Comparison of ENCODE assay signal across 8 cellular contexts in the genomic region with DNA sequence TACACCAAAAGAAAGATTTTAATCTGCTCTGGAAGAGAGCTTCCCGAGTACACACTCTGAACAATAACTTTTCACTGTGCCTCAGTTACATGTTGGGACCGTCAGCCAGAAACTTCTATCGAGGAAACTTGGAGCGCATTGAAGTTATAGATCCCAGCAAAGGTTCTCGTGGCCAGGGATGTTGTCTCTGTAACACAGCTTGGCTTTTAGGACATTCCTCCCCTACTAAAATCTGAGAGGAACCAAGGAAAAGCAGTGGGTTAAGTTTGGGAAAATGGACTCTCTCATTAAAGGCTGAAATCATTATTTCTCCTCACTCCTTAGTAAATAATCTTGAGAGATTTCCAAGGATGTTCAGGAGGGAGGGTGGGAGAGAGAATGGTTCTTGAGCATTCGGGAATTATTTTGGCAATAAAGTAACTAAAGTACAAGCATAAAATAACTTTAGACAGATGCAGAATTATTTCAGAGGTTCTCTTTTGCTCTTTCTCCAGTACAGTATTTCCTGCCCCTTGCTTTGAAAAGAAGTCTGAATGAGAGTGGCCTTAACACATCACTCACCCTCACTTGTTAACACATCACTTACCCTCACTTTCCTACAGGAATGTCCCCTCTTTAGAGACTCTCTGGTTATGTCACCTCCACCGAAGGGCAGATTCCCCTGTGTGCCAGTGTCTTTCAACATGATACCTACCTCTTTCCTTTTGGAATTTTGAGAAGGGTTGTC. TPM values are rescaled to one million over a fixed set of nuclear protein-coding genes. Genes with fewer than 3 reads are reported as not detected.
A peak's percentile ranks its signal among the peaks of the same experiment; 100 is the strongest.
DNase-seq lines count a peak whose midpoint lies in the region; ATAC-seq and TF ChIP-seq lines count a peak whose summit lies in the region.

No MANE protein-coding gene starts in this region.

- intact Hi-C loops in CD4-positive, alpha-beta T cell (cut with DNase I, micrococcal nuclease), result loop anchor here in 1 of 2 experiments (2.0 kb wide), 1 partner anchor 30 kb away; no protein-coding TSS in a partner anchor
- intact Hi-C loops in colonic mucosa (cut with DNase I), result no loop called here

- no peaks in the 10 kb centered on the region for H3K27me3 Mint-ChIP-seq in CD4-positive, alpha-beta T cell
- peaks cover 8 to 14% of the 10 kb centered on the region in 2 donors for H3K27me3 Mint-ChIP-seq in natural killer cell treated with Interleukin-12 subunit alpha and Interleukin-12 subunit beta and Interleukin-15 and Interleukin-18, amount 100 ng/mL, for 72 hours

- ATAC-seq in CD4-positive, alpha-beta T cell (ENCODE audit: poor library complexity), result no peak
- ATAC-seq in natural killer cell treated with Interleukin-12 subunit alpha and Interleukin-12 subunit beta and Interleukin-15 and Interleukin-18, amount 100 ng/mL, for 72 hours, result no peak
- ATAC-seq in HG02884 (IDR thresholded peaks at IDR 0.05; ENCODE audit: unreplicated experiment) (no peak), GM19035 (IDR thresholded peaks at IDR 0.05; ENCODE audit: unreplicated experiment) (no peak)

- H3K36me3 ChIP-seq in colonic mucosa, result no peaks in the 10 kb centered on the region

- H3K27me3 ChIP-seq in CD4-positive, alpha-beta T cell (ENCODE audit: control insufficient read depth, insufficient read depth, low read length), result no peaks in the 10 kb centered on the region
- no peaks in the 10 kb centered on the region for H3K27me3 ChIP-seq in colonic mucosa

- H3K9ac ChIP-seq in colonic mucosa (ENCODE audit: low read depth in 2 of 2, low read length in 2 of 2), result peak overlapping the region in 1 of 2 donors; percentile 81

- H3K9me3 ChIP-seq in CD4-positive, alpha-beta T cell (ENCODE audit: control insufficient read depth, low read length), result no peaks in the 10 kb centered on the region
- no peaks in the 10 kb centered on the region for H3K9me3 ChIP-seq in colonic mucosa

- TF ChIP-seq CTCF in CD4-positive, alpha-beta T cell (IDR thresholded peaks at IDR 0.05), result no peak
- no peak for TF ChIP-seq CTCF in colonic mucosa (IDR thresholded peaks at IDR 0.05)

- H3K27ac Mint-ChIP-seq in CD4-positive, alpha-beta T cell, result peak overlapping the region; percentile 87
- no peak overlapping the region for H3K27ac Mint-ChIP-seq in natural killer cell treated with Interleukin-12 subunit alpha and Interleukin-12 subunit beta and Interleukin-15 and Interleukin-18, amount 100 ng/mL, for 72 hours

- H3K4me1 ChIP-seq in colonic mucosa, result peaks cover 15% of the 10 kb centered on the region

- no peak overlapping the region for H3K4me3 ChIP-seq in colonic mucosa

- DNase-seq in CD4-positive, alpha-beta T cell, result no peak
- DNase-seq in KG1 (lab: John Stamatoyannopoulos, UW), result peak; percentile 15
- DNase-seq in colonic mucosa, result no peak
- no peak for DNase-seq in natural killer cell treated with Interleukin-12 subunit alpha and Interleukin-12 subunit beta and Interleukin-15 and Interleukin-18, amount 100 ng/mL, for 72 hours (ENCODE audit: low spot score)
- no peak for DNase-seq in kidney glomerular epithelial cell (lab: John Stamatoyannopoulos, UW)
- DNase-seq in GDM1 (lab: John Stamatoyannopoulos, UW), result no peak

- CTCF ChIA-PET in CD4-positive, alpha-beta T cell (lab: Charles Lee), result interaction anchor here (0.7 to 3.1 kb wide), 4 partner anchors 14 to 37 kb away, joined by 3 to 24 read pairs (median 4); no protein-coding TSS in a partner anchor

- H3K4me3 Mint-ChIP-seq in CD4-positive, alpha-beta T cell, result peak overlapping the region; percentile 88
- peak overlapping the region; percentile 83 for H3K4me3 Mint-ChIP-seq in natural killer cell treated with Interleukin-12 subunit alpha and Interleukin-12 subunit beta and Interleukin-15 and Interleukin-18, amount 100 ng/mL, for 72 hours

- peak overlapping the region; percentile 10 for H3K27ac ChIP-seq in CD4-positive, alpha-beta T cell (ENCODE audit: low read depth, low read length)
- H3K27ac ChIP-seq in colonic mucosa, result peak overlapping the region; percentile 79

- peaks cover 59% of the 10 kb centered on the region for H3K4me1 Mint-ChIP-seq in CD4-positive, alpha-beta T cell (ENCODE audit: low read depth)
- peaks cover 33 to 60% of the 10 kb centered on the region in 2 donors for H3K4me1 Mint-ChIP-seq in natural killer cell treated with Interleukin-12 subunit alpha and Interleukin-12 subunit beta and Interleukin-15 and Interleukin-18, amount 100 ng/mL, for 72 hours (ENCODE audit: low read depth in 2 of 2)

- H3K9me3 Mint-ChIP-seq in CD4-positive, alpha-beta T cell, result no peaks in the 10 kb centered on the region
- H3K9me3 Mint-ChIP-seq in natural killer cell treated with Interleukin-12 subunit alpha and Interleukin-12 subunit beta and Interleukin-15 and Interleukin-18, amount 100 ng/mL, for 72 hours, result no peaks in the 10 kb centered on the region

- POLR2A ChIA-PET in CD4-positive, alpha-beta T cell (lab: Charles Lee), result interaction anchor here (1.3 to 2.5 kb wide), 2 partner anchors 25 to 29 kb away, joined by 3 to 20 read pairs; no protein-coding TSS in a partner anchor

- peaks cover 22% of the 10 kb centered on the region for H3K36me3 Mint-ChIP-seq in CD4-positive, alpha-beta T cell (ENCODE audit: low read depth)
- peaks cover 6% of the 10 kb centered on the region for H3K36me3 Mint-ChIP-seq in natural killer cell treated with Interleukin-12 subunit alpha and Interleukin-12 subunit beta and Interleukin-15 and Interleukin-18, amount 100 ng/mL, for 72 hours

RNA-seq across cellular contexts. Expression of a gene that starts 1.8 kb away (rescaled TPM):
- total RNA-seq in CD4-positive, alpha-beta T cell, result 1 to 10 TPM; 4.8 to 5.9 TPM
- 10 to 100 TPM; 36.0 to 44.2 TPM for total RNA-seq in colonic mucosa
- 1 to 10 TPM in 1 of 2 donors, under 1 TPM in 1; 0.14 to 7.3 TPM for total RNA-seq in natural killer cell treated with Interleukin-12 subunit alpha and Interleukin-12 subunit beta and Interleukin-15 and Interleukin-18, amount 100 ng/mL, for 72 hours

Comparison
In these comparisons a context has a peak if more than half of its experiments do, and no peak if none do; other contexts are left out.
1. RNA of a gene that starts 1.8 kb away (total RNA-seq): 36.0 to 44.2 TPM in colonic mucosa; 0.14 to 7.3 TPM in natural killer cell treated with Interleukin-12 subunit alpha and Interleukin-12 subunit beta and Interleukin-15 and Interleukin-18, amount 100 ng/mL, for 72 hours and 4.8 to 5.9 TPM in CD4-positive, alpha-beta T cell; every median in the first group is over 4 times any median in the second.